ENCODE assay signal across 1 cellular context in the genomic region with DNA sequence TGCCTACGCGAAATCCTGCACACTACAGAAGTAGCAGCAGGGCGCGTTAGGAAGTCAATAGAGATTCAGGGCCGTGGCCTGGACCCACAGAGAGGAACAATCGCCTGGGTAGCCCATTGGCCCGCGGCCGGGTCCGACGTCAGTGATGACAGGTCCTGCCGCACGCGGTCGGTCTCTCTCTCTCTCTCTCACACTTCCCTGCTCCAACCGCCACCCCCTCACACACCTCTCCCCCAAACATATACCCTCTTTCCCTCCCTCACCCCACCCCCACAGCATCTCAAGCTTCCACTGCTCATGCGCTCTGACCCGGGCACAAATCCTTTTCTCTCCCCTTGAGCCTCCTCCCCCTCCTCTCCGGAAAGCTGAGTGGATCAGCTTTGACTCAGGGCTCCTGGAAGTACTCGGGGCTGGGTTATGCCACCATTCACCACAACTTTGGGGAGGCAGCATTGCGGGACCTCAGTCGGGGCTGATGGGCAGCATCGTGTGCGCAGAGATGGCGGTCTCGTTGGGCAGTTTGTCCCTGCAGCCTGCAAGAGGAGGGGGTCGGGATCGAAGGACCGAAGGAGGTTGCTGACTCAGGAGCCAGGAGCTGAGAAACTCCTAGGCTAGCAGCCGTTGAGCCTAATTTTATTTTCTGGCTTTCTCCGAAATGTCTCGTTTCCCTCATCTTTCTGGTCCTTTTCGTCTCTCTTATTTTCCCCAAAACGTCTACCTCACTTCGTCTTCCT.
TF ChIP-seq lines count a peak whose summit lies in the region.

No MANE protein-coding gene starts in this region.

TF ChIP-seq in WTC11, 78 proteins besides CTCF, POLR2A, EP300 and RAD21 (continued from another document):
- TF ChIP-seq NFYB (CRISPR knock-in tag; conservative IDR thresholded peaks at IDR 0.05; ENCODE audit: low read depth) (peak; percentile 33; the same call in 1 of the 2 replicates), NFATC4 (CRISPR knock-in tag; IDR thresholded peaks at IDR 0.05) (no peak), PRDM15 (CRISPR knock-in tag; IDR thresholded peaks at IDR 0.05) (no peak), ATF2 (CRISPR knock-in tag; IDR thresholded peaks at IDR 0.05; ENCODE audit: borderline replicate concordance, low read depth) (no peak), MYBL2 (CRISPR knock-in tag; IDR thresholded peaks at IDR 0.05) (no peak), ETV6 (CRISPR knock-in tag; IDR thresholded peaks at IDR 0.05) (no peak), FOXJ3 (CRISPR knock-in tag; IDR thresholded peaks at IDR 0.05; ENCODE audit: borderline replicate concordance) (no peak), RORB (CRISPR knock-in tag; IDR thresholded peaks at IDR 0.05) (no peak), ZBTB21 (CRISPR knock-in tag; IDR thresholded peaks at IDR 0.05; ENCODE audit: borderline replicate concordance) (0 out of 2 replicates have a peak, but pooled peaks have one; percentile 20)
- TF ChIP-seq, protein P1, sequence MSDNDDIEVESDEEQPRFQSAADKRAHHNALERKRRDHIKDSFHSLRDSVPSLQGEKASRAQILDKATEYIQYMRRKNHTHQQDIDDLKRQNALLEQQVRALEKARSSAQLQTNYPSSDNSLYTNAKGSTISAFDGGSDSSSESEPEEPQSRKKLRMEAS (CRISPR knock-in tag; IDR thresholded peaks at IDR 0.05), result peak; percentile 81; the same call in 1 of the 2 replicates
- TF ChIP-seq, protein P2, sequence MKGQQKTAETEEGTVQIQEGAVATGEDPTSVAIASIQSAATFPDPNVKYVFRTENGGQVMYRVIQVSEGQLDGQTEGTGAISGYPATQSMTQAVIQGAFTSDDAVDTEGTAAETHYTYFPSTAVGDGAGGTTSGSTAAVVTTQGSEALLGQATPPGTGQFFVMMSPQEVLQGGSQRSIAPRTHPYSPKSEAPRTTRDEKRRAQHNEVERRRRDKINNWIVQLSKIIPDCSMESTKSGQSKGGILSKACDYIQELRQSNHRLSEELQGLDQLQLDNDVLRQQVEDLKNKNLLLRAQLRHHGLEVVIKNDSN (CRISPR knock-in tag; IDR thresholded peaks at IDR 0.05), result no peak
- TF ChIP-seq, protein P3, sequence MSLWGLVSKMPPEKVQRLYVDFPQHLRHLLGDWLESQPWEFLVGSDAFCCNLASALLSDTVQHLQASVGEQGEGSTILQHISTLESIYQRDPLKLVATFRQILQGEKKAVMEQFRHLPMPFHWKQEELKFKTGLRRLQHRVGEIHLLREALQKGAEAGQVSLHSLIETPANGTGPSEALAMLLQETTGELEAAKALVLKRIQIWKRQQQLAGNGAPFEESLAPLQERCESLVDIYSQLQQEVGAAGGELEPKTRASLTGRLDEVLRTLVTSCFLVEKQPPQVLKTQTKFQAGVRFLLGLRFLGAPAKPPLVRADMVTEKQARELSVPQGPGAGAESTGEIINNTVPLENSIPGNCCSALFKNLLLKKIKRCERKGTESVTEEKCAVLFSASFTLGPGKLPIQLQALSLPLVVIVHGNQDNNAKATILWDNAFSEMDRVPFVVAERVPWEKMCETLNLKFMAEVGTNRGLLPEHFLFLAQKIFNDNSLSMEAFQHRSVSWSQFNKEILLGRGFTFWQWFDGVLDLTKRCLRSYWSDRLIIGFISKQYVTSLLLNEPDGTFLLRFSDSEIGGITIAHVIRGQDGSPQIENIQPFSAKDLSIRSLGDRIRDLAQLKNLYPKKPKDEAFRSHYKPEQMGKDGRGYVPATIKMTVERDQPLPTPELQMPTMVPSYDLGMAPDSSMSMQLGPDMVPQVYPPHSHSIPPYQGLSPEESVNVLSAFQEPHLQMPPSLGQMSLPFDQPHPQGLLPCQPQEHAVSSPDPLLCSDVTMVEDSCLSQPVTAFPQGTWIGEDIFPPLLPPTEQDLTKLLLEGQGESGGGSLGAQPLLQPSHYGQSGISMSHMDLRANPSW (CRISPR knock-in tag; conservative IDR thresholded peaks at IDR 0.05; ENCODE audit: low read depth), result no peak
